In genomic region chr13:40102854-40103253, GRCh38 we compare ENCODE assay signal across 9 cellular contexts.
DNase-seq lines count a peak whose midpoint lies in the region; ATAC-seq and FAIRE-seq lines count a peak whose summit lies in the region.
"Had no signal": no experiment of that assay in that cellular context is flagged by ENCODE, and none has a peak within 500 bp of the region (broad histone marks: within the 10 kb centered on the region; RNA-seq: fewer than 3 reads in every experiment).

No MANE protein-coding gene starts in this region.

- no peak for ATAC-seq in GM19467 (IDR thresholded peaks at IDR 0.05; ENCODE audit: unreplicated experiment)
- ATAC-seq: Panc1 had no signal

- peak; percentile 51 for FAIRE-seq in HTR-8/SVneo (lab: Jason Lieb, UNC)

- intact Hi-C loops in head of caudate nucleus (cut with DNase I): no loop called here

- DNase-seq in HTR-8/SVneo (ENCODE audit: insufficient read length, low spot score): peak; percentile 45
- peak; percentile 78 for DNase-seq in activated T-cell treated with anti-CD3 and anti-CD28 coated beads for 4 hours
- DNase-seq in head of caudate nucleus: peak; percentile 42 to 95 (median 80)
- peak; percentile 26 for DNase-seq in stimulated activated CD8-positive, alpha-beta memory T cell treated with anti-CD3 and anti-CD28 coated beads, Interleukin-15, amount 100 ng/mL, for 1 hour (ENCODE audit: low read depth)
- no peak for DNase-seq in NCI-H526 (lab: John Stamatoyannopoulos, UW)
- DNase-seq in Kasumi-1 (lab: John Stamatoyannopoulos, UW): no peak
- no peak for DNase-seq in NCI-H2081 treated with DMSO at 0.1 percent for 48 hours (lab: John Stamatoyannopoulos, UW)

Comparison
In these comparisons a context has a peak if more than half of its experiments do, and no peak if none do; other contexts are left out.
1. DNase-seq: peak in HTR-8/SVneo (single experiment), activated T-cell treated with anti-CD3 and anti-CD28 coated beads for 4 hours (single experiment), head of caudate nucleus (42 of 42) and stimulated activated CD8-positive, alpha-beta memory T cell treated with anti-CD3 and anti-CD28 coated beads, Interleukin-15, amount 100 ng/mL, for 1 hour (single experiment); none in NCI-H526 (0 of 2), Kasumi-1 (0 of 2) and NCI-H2081 treated with DMSO at 0.1 percent for 48 hours (single experiment).